Comparison of ENCODE assay signal across 23 cellular contexts in the genomic region with DNA sequence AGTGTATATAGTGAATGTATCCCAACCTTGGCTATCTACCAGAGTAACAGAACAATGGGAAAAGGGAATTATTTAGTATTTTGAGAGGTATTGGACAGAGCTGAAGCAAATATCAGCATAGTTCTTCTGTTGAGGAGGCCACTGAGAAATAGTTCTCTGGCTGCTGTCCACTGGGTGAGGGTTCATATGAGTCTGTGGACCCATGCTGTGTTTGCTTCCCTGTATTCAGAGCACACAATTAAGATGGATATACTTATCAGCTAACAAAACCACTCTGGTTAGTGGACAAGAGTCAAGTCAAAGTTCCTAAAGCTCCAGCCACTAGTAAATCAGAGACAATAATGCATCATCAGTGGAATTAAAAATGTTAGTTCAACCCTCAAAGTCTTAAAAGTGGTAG.
DNase-seq lines count a peak whose midpoint lies in the region; ATAC-seq, FAIRE-seq and TF ChIP-seq lines count a peak whose summit lies in the region.
"Had no signal": no experiment of that assay in that cellular context is flagged by ENCODE, and none has a peak within 500 bp of the region (broad histone marks: within the 10 kb centered on the region; RNA-seq: fewer than 3 reads in every experiment).

No MANE protein-coding gene starts in this region.

- intact Hi-C loops in cardiac septum (cut with DNase I) (no loop called here), natural killer cell (cut with micrococcal nuclease) (no loop called here)
- intact Hi-C loops in CD4-positive, alpha-beta memory T cell (cut with micrococcal nuclease): no loop called here

- no peak for FAIRE-seq in astrocyte (lab: Jason Lieb, UNC)
- FAIRE-seq: A549, GM12892, GM18507, HTR-8/SVneo had no signal

- H3K9me3 Mint-ChIP-seq in astrocyte (ENCODE audit: unreplicated experiment) (peaks cover 2% of the 10 kb centered on the region), natural killer cell (peaks cover 6 to 11% of the 10 kb centered on the region in 2 donors)
- peaks cover 0 to 7% (median 0%) of the 10 kb centered on the region in 8 donors for H3K9me3 Mint-ChIP-seq in CD4-positive, alpha-beta memory T cell

- H3K36me3 Mint-ChIP-seq in astrocyte (ENCODE audit: low read depth, unreplicated experiment) (no peaks in the 10 kb centered on the region), natural killer cell (no peaks in the 10 kb centered on the region)
- no peaks in the 10 kb centered on the region for H3K36me3 Mint-ChIP-seq in CD4-positive, alpha-beta memory T cell
- H3K36me3 Mint-ChIP-seq: CD8-positive, alpha-beta T cell; IgD-negative memory B cell had no signal

- CTCF ChIA-PET in CD4-positive, alpha-beta memory T cell (lab: Charles Lee; ENCODE audit: partially characterized antibody): no interaction called here

- H3K27me3 ChIP-seq in cardiac muscle cell (no peaks in the 10 kb centered on the region), astrocyte (ENCODE audit: insufficient read depth, low read length) (no peaks in the 10 kb centered on the region), HAP-1 (ENCODE audit: low read depth) (no peaks in the 10 kb centered on the region)
- no peaks in the 10 kb centered on the region for H3K27me3 ChIP-seq in CD4-positive, alpha-beta memory T cell (ENCODE audit: insufficient read depth, low read length)
- H3K27me3 ChIP-seq: BLaER1 had no signal

- H3K79me2 ChIP-seq in astrocyte (ENCODE audit: insufficient read depth, low read length): no peaks in the 10 kb centered on the region

- POLR2A ChIA-PET in CD4-positive, alpha-beta memory T cell (lab: Charles Lee; ENCODE audit: partially characterized antibody): no interaction called here

- no peaks in the 10 kb centered on the region for H4K20me1 ChIP-seq in astrocyte (ENCODE audit: insufficient read depth, low read length)
- H4K20me1 ChIP-seq: BLaER1 had no signal

- in situ Hi-C loops in HAP-1 (cut with MboI; ENCODE audit: low sequenced_read_pairs): no loop called here

- H2AFZ ChIP-seq in astrocyte (ENCODE audit: low read depth, low read length): no peak overlapping the region
- H2AFZ ChIP-seq: GM23248 had no signal

- H3K4me3 ChIP-seq in cardiac muscle cell (no peak overlapping the region), astrocyte (ENCODE audit: insufficient read depth, low read depth, low read length) (no peak overlapping the region), HAP-1 (no peak overlapping the region)
- H3K4me3 ChIP-seq in CD4-positive, alpha-beta memory T cell (ENCODE audit: low read length in 2 of 2): no peak overlapping the region
- H3K4me3 ChIP-seq: A549, BLaER1, GM23248 had no signal

- no peak overlapping the region for H3K9ac ChIP-seq in astrocyte (ENCODE audit: low read length)
- H3K9ac ChIP-seq: BLaER1, GM23248 had no signal

- H3K4me3 Mint-ChIP-seq in astrocyte (ENCODE audit: unreplicated experiment): no peak overlapping the region
- no peak overlapping the region for H3K4me3 Mint-ChIP-seq in CD4-positive, alpha-beta memory T cell
- no peak overlapping the region for H3K4me3 Mint-ChIP-seq in natural killer cell
- H3K4me3 Mint-ChIP-seq: CD14-positive monocyte; CD8-positive, alpha-beta T cell; HFFc6; IgD-negative memory B cell had no signal

- no peak overlapping the region for H3K4me2 ChIP-seq in astrocyte (ENCODE audit: low read length)
- H3K4me2 ChIP-seq: A549, BLaER1 had no signal

- no peak overlapping the region for H3K27ac ChIP-seq in cardiac muscle cell
- no peak overlapping the region for H3K27ac ChIP-seq in astrocyte (ENCODE audit: low read depth, low read length)
- no peak overlapping the region for H3K27ac ChIP-seq in CD4-positive, alpha-beta memory T cell (ENCODE audit: low read depth, low read length)
- H3K27ac ChIP-seq: 22Rv1, A549, BLaER1, GM23248 had no signal

- TF ChIP-seq CTCF in cardiac muscle cell (IDR thresholded peaks at IDR 0.05; ENCODE audit: low read depth, low read length) (no peak), astrocyte (IDR thresholded peaks at IDR 0.05; ENCODE audit: insufficient read depth, low read depth, low read length) (no peak), natural killer cell (IDR thresholded peaks at IDR 0.05) (no peak)

- H3K27ac Mint-ChIP-seq in astrocyte (ENCODE audit: unreplicated experiment) (no peak overlapping the region), natural killer cell (no peak overlapping the region)
- H3K27ac Mint-ChIP-seq in CD4-positive, alpha-beta memory T cell: no peak overlapping the region
- H3K27ac Mint-ChIP-seq: CD14-positive monocyte; CD8-positive, alpha-beta T cell; HFFc6; IgD-negative memory B cell had no signal

- H3K4me1 Mint-ChIP-seq in astrocyte (ENCODE audit: low read depth, unreplicated experiment) (peaks cover 2% of the 10 kb centered on the region), natural killer cell (no peaks in the 10 kb centered on the region)
- no peaks in the 10 kb centered on the region for H3K4me1 Mint-ChIP-seq in CD4-positive, alpha-beta memory T cell
- H3K4me1 Mint-ChIP-seq: IgD-negative memory B cell had no signal

- peak; percentile 6 to 7 for DNase-seq in cardiac muscle cell (ENCODE audit: low read depth in 1 of 2, low spot score in 1 of 2)
- no peak for DNase-seq in cardiac septum (ENCODE audit: low spot score)
- DNase-seq in astrocyte (ENCODE audit: low read depth): peak; percentile 34
- peak; percentile 13 for DNase-seq in foreskin melanocyte
- no peak for DNase-seq in CD4-positive, alpha-beta memory T cell
- no peak for DNase-seq in HAP-1 (ENCODE audit: low spot score in 2 of 2)
- DNase-seq in natural killer cell: no peak
- DNase-seq: CD8-positive, alpha-beta T cell; COR-L47; DMS 273 treated with DMSO at 0.1 percent for 48 hours; GDM1; GM23248; HFFc6; KBM-7 had no signal

- H3K36me3 ChIP-seq in cardiac muscle cell (no peaks in the 10 kb centered on the region), astrocyte (ENCODE audit: insufficient read depth, low read length) (no peaks in the 10 kb centered on the region), HAP-1 (replicated peaks) (no peaks in the 10 kb centered on the region)
- no peaks in the 10 kb centered on the region for H3K36me3 ChIP-seq in CD4-positive, alpha-beta memory T cell (ENCODE audit: insufficient read depth, low read length)
- H3K36me3 ChIP-seq: BLaER1 had no signal

- no peaks in the 10 kb centered on the region for H3K9me3 ChIP-seq in cardiac muscle cell (ENCODE audit: low read depth)
- H3K9me3 ChIP-seq in astrocyte (ENCODE audit: insufficient read depth, low read depth, low read length): no peaks in the 10 kb centered on the region
- no peaks in the 10 kb centered on the region for H3K9me3 ChIP-seq in CD4-positive, alpha-beta memory T cell (ENCODE audit: control insufficient read depth in 1 of 2, low read length in 2 of 2)
- no peaks in the 10 kb centered on the region for H3K9me3 ChIP-seq in HAP-1
- H3K9me3 ChIP-seq: A549, BLaER1 had no signal

- H3K27me3 Mint-ChIP-seq in astrocyte (ENCODE audit: low read depth, unreplicated experiment) (no peaks in the 10 kb centered on the region), natural killer cell (ENCODE audit: low read depth in 2 of 2) (no peaks in the 10 kb centered on the region)
- no peaks in the 10 kb centered on the region for H3K27me3 Mint-ChIP-seq in CD4-positive, alpha-beta memory T cell
- H3K27me3 Mint-ChIP-seq: IgD-negative memory B cell had no signal

- H3K4me1 ChIP-seq in cardiac muscle cell (ENCODE audit: low read depth) (no peaks in the 10 kb centered on the region), astrocyte (ENCODE audit: insufficient read depth, low read length) (peaks cover 4% of the 10 kb centered on the region), HAP-1 (no peaks in the 10 kb centered on the region)
- H3K4me1 ChIP-seq in CD4-positive, alpha-beta memory T cell (ENCODE audit: insufficient read depth, low read length): no peaks in the 10 kb centered on the region
- H3K4me1 ChIP-seq: A549, BLaER1 had no signal

- ATAC-seq in natural killer cell: no peak
- ATAC-seq: A549; CD8-positive, alpha-beta T cell; HCT116 had no signal

Comparison
In these comparisons a context has a peak if more than half of its experiments do, and no peak if none do; other contexts are left out.
1. DNase-seq: peak in cardiac muscle cell (2 of 2), astrocyte (single experiment) and foreskin melanocyte (single experiment); none in cardiac septum (single experiment), CD4-positive, alpha-beta memory T cell (0 of 5), HAP-1 (0 of 2) and natural killer cell (single experiment).